Comparison of ENCODE assay signal across 39 cellular contexts in the genomic region with DNA sequence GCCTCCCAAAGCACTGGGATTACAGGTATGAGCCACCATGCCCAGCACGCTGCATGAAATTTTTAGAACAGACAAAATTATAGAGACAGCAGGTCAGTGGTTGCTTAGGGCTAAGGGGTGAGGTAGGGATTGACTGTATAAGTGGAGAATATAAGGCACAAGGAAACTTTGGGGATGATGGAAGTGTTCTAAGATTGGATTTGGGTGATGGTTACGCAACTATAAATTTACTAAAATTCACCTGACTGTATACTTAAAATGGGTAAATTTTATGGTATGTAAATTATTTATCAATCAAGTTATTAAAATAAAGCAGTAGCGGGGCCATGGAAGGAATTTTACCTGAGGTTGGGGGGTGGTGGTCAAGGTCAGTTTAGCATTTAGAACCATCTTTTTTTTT.
"Had no signal": no experiment of that assay in that cellular context is flagged by ENCODE, and none has a peak within 500 bp of the region (broad histone marks: within the 10 kb centered on the region; RNA-seq: fewer than 3 reads in every experiment).

No MANE protein-coding gene starts in this region.

- H3K36me3 ChIP-seq: adrenal gland, ascending aorta, brain microvascular endothelial cell, breast epithelium, cardiac muscle cell had no signal

- H3K9me3 ChIP-seq: adrenal gland, ascending aorta, body of pancreas, breast epithelium had no signal

- H3K36me3 Mint-ChIP-seq: activated naive CD4-positive, alpha-beta T cell treated with anti-CD3 and anti-CD28 coated beads, Interleukin-2, amount 10 ng/mL, durations not matched to agents 7 days and 5 days; activated naive CD4-positive, alpha-beta T cell treated with anti-CD3 and anti-CD28 coated beads, Interleukin-2, amount 50 U/mL, for 24 hours; activated naive CD4-positive, alpha-beta T cell treated with anti-CD3 and anti-CD28 coated beads, Interleukin-2, amount 50 U/mL, for 72 hours; activated naive CD8-positive, alpha-beta T cell; activated naive CD8-positive, alpha-beta T cell treated with anti-CD3 and anti-CD28 coated beads for 36 hours; activated naive CD8-positive, alpha-beta T cell treated with anti-CD3 and anti-CD28 coated beads, Interleukin-2, amount 10 ng/mL, durations not matched to agents 7 days and 5 days; brain had no signal

- ATAC-seq: activated naive CD4-positive, alpha-beta T cell treated with anti-CD3 and anti-CD28 coated beads, Interleukin-2, amount 50 U/mL, for 72 hours; activated naive CD8-positive, alpha-beta T cell treated with anti-CD3 and anti-CD28 coated beads, Interleukin-2, amount 50 U/mL, for 24 hours; activated T-cell treated with anti-CD3 and anti-CD28 coated beads, Interleukin-2, amount 50 U/mL, for 4 hours; activated T-cell treated with anti-CD3 and anti-CD28 coated beads, Interleukin-2, amount 50 U/mL, for 72 hours; activated T-helper 17 cell treated with anti-CD3 and anti-CD28 coated beads, Interleukin-2, amount 50 U/mL, for 72 hours; body of pancreas had no signal

- H3K4me1 Mint-ChIP-seq: activated naive CD4-positive, alpha-beta T cell treated with anti-CD3 and anti-CD28 coated beads, Interleukin-2, amount 10 ng/mL, durations not matched to agents 7 days and 5 days; activated naive CD4-positive, alpha-beta T cell treated with anti-CD3 and anti-CD28 coated beads, Interleukin-2, amount 50 U/mL, for 24 hours; activated naive CD8-positive, alpha-beta T cell treated with anti-CD3 and anti-CD28 coated beads for 36 hours; activated naive CD8-positive, alpha-beta T cell treated with anti-CD3 and anti-CD28 coated beads, Interleukin-2, amount 10 ng/mL, durations not matched to agents 7 days and 5 days; activated naive CD8-positive, alpha-beta T cell treated with anti-CD3 and anti-CD28 coated beads, Interleukin-2, amount 50 U/mL, for 24 hours; activated T-helper 17 cell treated with anti-CD3 and anti-CD28 coated beads, Interleukin-2, amount 50 U/mL, for 72 hours; central memory CD8-positive, alpha-beta T cell had no signal

- H3K27ac ChIP-seq: adrenal gland, ascending aorta, body of pancreas, brain microvascular endothelial cell, breast epithelium, cardiac muscle cell had no signal

- H3K27me3 Mint-ChIP-seq: activated naive CD4-positive, alpha-beta T cell treated with anti-CD3 and anti-CD28 coated beads, Interleukin-2, amount 50 U/mL, for 24 hours; activated naive CD8-positive, alpha-beta T cell treated with anti-CD3 and anti-CD28 coated beads for 36 hours; activated naive CD8-positive, alpha-beta T cell treated with anti-CD3 and anti-CD28 coated beads, Interleukin-2, amount 50 U/mL, for 24 hours; central memory CD8-positive, alpha-beta T cell had no signal

- DNase-seq: activated effector memory CD4-positive, alpha-beta T cell treated with anti-CD3 and anti-CD28 coated beads, Interleukin-2, amount 50 U/mL, for 16 hours; activated effector memory CD4-positive, alpha-beta T cell treated with Interleukin-2 at 50 U/mL for 16 hours; activated gamma-delta T cell; activated gamma-delta T cell treated with Interleukin-2 at 50 U/mL for 16 hours; activated naive CD4-positive, alpha-beta T cell; activated naive CD4-positive, alpha-beta T cell treated with anti-CD3 and anti-CD28 coated beads for 36 hours; activated naive CD4-positive, alpha-beta T cell treated with anti-CD3 and anti-CD28 coated beads, Interleukin-2, amount 10 ng/mL, durations not matched to agents 7 days and 5 days; activated naive CD4-positive, alpha-beta T cell treated with anti-CD3 and anti-CD28 coated beads, Interleukin-2, amount 50 U/mL, for 16 hours; activated naive CD4-positive, alpha-beta T cell treated with Interleukin-2 at 50 U/mL for 16 hours; activated naive CD8-positive, alpha-beta T cell treated with anti-CD3 and anti-CD28 coated beads for 36 hours; activated naive CD8-positive, alpha-beta T cell treated with anti-CD3 and anti-CD28 coated beads, Interleukin-2, amount 10 ng/mL, durations not matched to agents 7 days and 5 days; activated naive CD8-positive, alpha-beta T cell treated with anti-CD3 and anti-CD28 coated beads, Interleukin-2, amount 50 U/mL, for 24 hours; activated T-cell treated with anti-CD3 and anti-CD28 coated beads, Interleukin-2, amount 50 U/mL, for 24 hours; activated T-cell treated with anti-CD3 and anti-CD28 coated beads, Interleukin-2, amount 50 U/mL, for 4 hours; activated T-cell treated with anti-CD3 and anti-CD28 coated beads, Interleukin-2, amount 50 U/mL, for 48 hours; activated T-cell treated with anti-CD3 and anti-CD28 coated beads, Interleukin-2, amount 50 U/mL, for 72 hours; adrenal gland; amniotic stem cell; amygdala; anterior cingulate cortex; aorta; body of pancreas; brain microvascular endothelial cell; caudate nucleus; central memory CD4-positive, alpha-beta T cell; cerebellar nuclear complex had no signal

- H3K4me3 ChIP-seq: adrenal gland, ascending aorta, body of pancreas, breast epithelium, cardiac muscle cell had no signal

- H3K9me3 Mint-ChIP-seq: activated naive CD4-positive, alpha-beta T cell treated with anti-CD3 and anti-CD28 coated beads for 36 hours; activated naive CD4-positive, alpha-beta T cell treated with anti-CD3 and anti-CD28 coated beads, Interleukin-2, amount 10 ng/mL, durations not matched to agents 7 days and 5 days; activated naive CD4-positive, alpha-beta T cell treated with anti-CD3 and anti-CD28 coated beads, Interleukin-2, amount 50 U/mL, for 24 hours; activated naive CD4-positive, alpha-beta T cell treated with anti-CD3 and anti-CD28 coated beads, Interleukin-2, amount 50 U/mL, for 72 hours; activated naive CD8-positive, alpha-beta T cell treated with anti-CD3 and anti-CD28 coated beads for 36 hours; activated naive CD8-positive, alpha-beta T cell treated with anti-CD3 and anti-CD28 coated beads, Interleukin-2, amount 10 ng/mL, durations not matched to agents 7 days and 5 days; activated naive CD8-positive, alpha-beta T cell treated with anti-CD3 and anti-CD28 coated beads, Interleukin-2, amount 50 U/mL, for 24 hours; activated T-cell treated with anti-CD3 and anti-CD28 coated beads, Interleukin-2, amount 50 U/mL, for 24 hours; activated T-cell treated with anti-CD3 and anti-CD28 coated beads, Interleukin-2, amount 50 U/mL, for 4 hours; activated T-cell treated with anti-CD3 and anti-CD28 coated beads, Interleukin-2, amount 50 U/mL, for 72 hours; activated T-helper 1 cell treated with anti-CD3 and anti-CD28 coated beads, Interleukin-12 subunit alpha, Interleukin-12 subunit beta, Interleukin-2, Interleukin-4 antibody, amounts not matched to agents 30 ng/mL and 10 ng/mL and 1 ng/mL, durations not matched to agents 14 hours and 24 hours and 36 hours; activated T-helper 17 cell treated with anti-CD3 and anti-CD28 coated beads, Interleukin-2, amount 50 U/mL, for 72 hours; activated T-helper 2 cell treated with anti-CD3 and anti-CD28 coated beads, Interferon-gamma antibody, Interleukin-2, Interleukin-4, amounts not matched to agents 10 μg/mL and 5 μg/mL and 100 μg/mL, durations not matched to agents 14 hours and 24 hours and 36 hours; central memory CD8-positive, alpha-beta T cell had no signal

- H3K27me3 ChIP-seq: adrenal gland, ascending aorta, body of pancreas, brain microvascular endothelial cell, breast epithelium, cardiac muscle cell had no signal

- H3K4me3 Mint-ChIP-seq: activated naive CD4-positive, alpha-beta T cell treated with anti-CD3 and anti-CD28 coated beads for 36 hours; activated naive CD4-positive, alpha-beta T cell treated with anti-CD3 and anti-CD28 coated beads, Interleukin-2, amount 10 ng/mL, durations not matched to agents 7 days and 5 days; activated naive CD4-positive, alpha-beta T cell treated with anti-CD3 and anti-CD28 coated beads, Interleukin-2, amount 50 U/mL, for 24 hours; activated naive CD8-positive, alpha-beta T cell; activated naive CD8-positive, alpha-beta T cell treated with anti-CD3 and anti-CD28 coated beads for 36 hours; activated naive CD8-positive, alpha-beta T cell treated with anti-CD3 and anti-CD28 coated beads, Interleukin-2, amount 10 ng/mL, durations not matched to agents 7 days and 5 days; activated naive CD8-positive, alpha-beta T cell treated with anti-CD3 and anti-CD28 coated beads, Interleukin-2, amount 50 U/mL, for 24 hours; activated T-cell treated with anti-CD3 and anti-CD28 coated beads, Interleukin-2, amount 50 U/mL, for 24 hours; activated T-cell treated with anti-CD3 and anti-CD28 coated beads, Interleukin-2, amount 50 U/mL, for 4 hours; activated T-cell treated with anti-CD3 and anti-CD28 coated beads, Interleukin-2, amount 50 U/mL, for 72 hours; activated T-helper 1 cell treated with anti-CD3 and anti-CD28 coated beads, Interleukin-12 subunit alpha, Interleukin-12 subunit beta, Interleukin-2, Interleukin-4 antibody, amounts not matched to agents 30 ng/mL and 10 ng/mL and 1 ng/mL, durations not matched to agents 14 hours and 24 hours and 36 hours; activated T-helper 17 cell treated with anti-CD3 and anti-CD28 coated beads, Interleukin-2, amount 50 U/mL, for 72 hours; brain; central memory CD8-positive, alpha-beta T cell had no signal

- FAIRE-seq: astrocyte, bronchial epithelial cell had no signal

- H3K4me1 ChIP-seq: adrenal gland, ascending aorta, breast epithelium had no signal

- H3K27ac Mint-ChIP-seq: activated naive CD4-positive, alpha-beta T cell treated with anti-CD3 and anti-CD28 coated beads for 36 hours; activated naive CD4-positive, alpha-beta T cell treated with anti-CD3 and anti-CD28 coated beads, Interleukin-2, amount 10 ng/mL, durations not matched to agents 7 days and 5 days; activated naive CD4-positive, alpha-beta T cell treated with anti-CD3 and anti-CD28 coated beads, Interleukin-2, amount 50 U/mL, for 24 hours; activated naive CD4-positive, alpha-beta T cell treated with anti-CD3 and anti-CD28 coated beads, Interleukin-2, amount 50 U/mL, for 72 hours; activated naive CD8-positive, alpha-beta T cell; activated naive CD8-positive, alpha-beta T cell treated with anti-CD3 and anti-CD28 coated beads for 36 hours; activated naive CD8-positive, alpha-beta T cell treated with anti-CD3 and anti-CD28 coated beads, Interleukin-2, amount 10 ng/mL, durations not matched to agents 7 days and 5 days; activated naive CD8-positive, alpha-beta T cell treated with anti-CD3 and anti-CD28 coated beads, Interleukin-2, amount 50 U/mL, for 24 hours; activated T-cell treated with anti-CD3 and anti-CD28 coated beads, Interleukin-2, amount 50 U/mL, for 24 hours; activated T-cell treated with anti-CD3 and anti-CD28 coated beads, Interleukin-2, amount 50 U/mL, for 72 hours; activated T-helper 1 cell treated with anti-CD3 and anti-CD28 coated beads, Interleukin-12 subunit alpha, Interleukin-12 subunit beta, Interleukin-2, Interleukin-4 antibody, amounts not matched to agents 30 ng/mL and 10 ng/mL and 1 ng/mL, durations not matched to agents 14 hours and 24 hours and 36 hours; activated T-helper 17 cell treated with anti-CD3 and anti-CD28 coated beads, Interleukin-2, amount 50 U/mL, for 72 hours; activated T-helper 2 cell treated with anti-CD3 and anti-CD28 coated beads, Interferon-gamma antibody, Interleukin-2, Interleukin-4, amounts not matched to agents 10 μg/mL and 5 μg/mL and 100 μg/mL, durations not matched to agents 14 hours and 24 hours and 36 hours; brain had no signal
